In the genomic region with DNA sequence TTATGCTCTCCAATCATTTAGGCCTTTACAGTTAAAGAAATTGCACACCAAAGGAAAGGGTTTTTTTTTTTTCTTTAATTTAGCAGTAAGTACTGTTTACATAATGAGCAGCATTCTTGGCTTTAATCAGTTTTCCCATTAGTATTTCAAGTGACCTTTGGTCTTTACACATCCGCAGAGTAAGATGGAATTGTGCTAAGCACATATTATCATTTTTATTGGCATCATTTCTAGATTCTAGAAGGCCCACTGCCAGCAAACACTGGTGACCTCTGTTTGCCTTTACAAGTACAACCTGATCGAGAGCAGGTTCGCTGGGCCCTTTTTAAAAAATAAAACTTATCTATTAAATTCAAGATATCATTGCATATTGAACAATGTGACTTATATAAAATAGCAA, we compare ENCODE assay signal across 13 cellular contexts.
"Had no signal": no experiment of that assay in that cellular context is flagged by ENCODE, and none has a peak within 500 bp of the region (broad histone marks: within the 10 kb centered on the region; RNA-seq: fewer than 3 reads in every experiment).

No MANE protein-coding gene starts in this region.

- H3K27ac ChIP-seq: dorsolateral prefrontal cortex, left lung had no signal

- H3K4me1 Mint-ChIP-seq: activated T-helper 17 cell treated with anti-CD3 and anti-CD28 coated beads, Interleukin-2, amount 50 U/mL, for 72 hours; stimulated activated effector memory CD8-positive, alpha-beta T cell treated with anti-CD3 and anti-CD28 coated beads, Interleukin-12 subunit alpha, Interleukin-12 subunit beta, amount 100 ng/mL, for 72 hours had no signal

- H3K9me3 ChIP-seq: left lung had no signal

- H3K9me3 Mint-ChIP-seq: activated T-helper 17 cell treated with anti-CD3 and anti-CD28 coated beads, Interleukin-2, amount 50 U/mL, for 72 hours; endodermal cell; stimulated activated effector memory CD8-positive, alpha-beta T cell treated with anti-CD3 and anti-CD28 coated beads, Interleukin-12 subunit alpha, Interleukin-12 subunit beta, amount 100 ng/mL, for 72 hours; T-cell had no signal

- H3K36me3 Mint-ChIP-seq: stimulated activated effector memory CD8-positive, alpha-beta T cell treated with anti-CD3 and anti-CD28 coated beads, Interleukin-12 subunit alpha, Interleukin-12 subunit beta, amount 100 ng/mL, for 72 hours; T-cell had no signal

- H3K4me3 ChIP-seq: dorsolateral prefrontal cortex, left lung had no signal

- ATAC-seq: activated T-helper 17 cell treated with anti-CD3 and anti-CD28 coated beads, Interleukin-2, amount 50 U/mL, for 72 hours; left lung; stimulated activated effector memory CD8-positive, alpha-beta T cell treated with anti-CD3 and anti-CD28 coated beads, Interleukin-12 subunit alpha, Interleukin-12 subunit beta, amount 100 ng/mL, for 72 hours; T-cell had no signal

- H3K27me3 ChIP-seq: left lung had no signal

- H3K4me1 ChIP-seq: left lung had no signal

- H3K27ac Mint-ChIP-seq: activated T-helper 17 cell treated with anti-CD3 and anti-CD28 coated beads, Interleukin-2, amount 50 U/mL, for 72 hours; endodermal cell; stimulated activated effector memory CD8-positive, alpha-beta T cell treated with anti-CD3 and anti-CD28 coated beads, Interleukin-12 subunit alpha, Interleukin-12 subunit beta, amount 100 ng/mL, for 72 hours; T-cell had no signal

- DNase-seq: activated CD4-positive, alpha-beta T cell treated with anti-CD3 and anti-CD28 coated beads, Interleukin-2, amount 50 U/mL, for 4 hours; activated naive CD4-positive, alpha-beta T cell treated with Interleukin-2 at 50 U/mL for 16 hours; anterior cingulate cortex; cerebellar nuclear complex; dorsolateral prefrontal cortex; endodermal cell; erythroblast; left lung; mesendoderm; T-cell; T-helper 9 cell had no signal

- H3K36me3 ChIP-seq: left lung had no signal

- H3K4me3 Mint-ChIP-seq: activated T-helper 17 cell treated with anti-CD3 and anti-CD28 coated beads, Interleukin-2, amount 50 U/mL, for 72 hours; endodermal cell; stimulated activated effector memory CD8-positive, alpha-beta T cell treated with anti-CD3 and anti-CD28 coated beads, Interleukin-12 subunit alpha, Interleukin-12 subunit beta, amount 100 ng/mL, for 72 hours; T-cell had no signal
